ENCODE assay signal across 8 cellular contexts in genomic region chr13:27172495-27172842, GRCh38. TPM values are rescaled to one million over a fixed set of nuclear protein-coding genes. Genes with fewer than 3 reads are reported as not detected.
DNase-seq lines count a peak whose midpoint lies in the region; ATAC-seq, FAIRE-seq and TF ChIP-seq lines count a peak whose summit lies in the region.

No MANE protein-coding gene starts in this region.

- WGBS in right cardiac atrium: 8% methylated on average over 3 of the region's 3 CpGs
- WGBS in small intestine, 3 donors: 9 to 16% (median 12%) methylated on average over 3 of the region's 3 CpGs

- CTCF ChIA-PET in CD4-positive, alpha-beta memory T cell (lab: Charles Lee; ENCODE audit: partially characterized antibody): interaction anchor here (0.8 to 1.2 kb wide), 2 partner anchors 26 to 658 kb away, joined by 3 read pairs; no protein-coding TSS in a partner anchor
- CTCF ChIA-PET in activated CD4-positive, alpha-beta memory T cell treated with anti-CD3 and anti-CD28 coated beads, Interleukin-2, amount 10 ng/mL, durations not matched to agents 7 days and 5 days (lab: Charles Lee): interaction anchor here (1.1 kb wide), 1 partner anchor 40 kb away, joined by 3 read pairs; no protein-coding TSS in a partner anchor

- no peaks in the 10 kb centered on the region for H3K36me3 ChIP-seq in CD4-positive, alpha-beta memory T cell (ENCODE audit: insufficient read depth, low read length)
- H3K36me3 ChIP-seq in KMS-11 (ENCODE audit: insufficient read depth): no peaks in the 10 kb centered on the region
- H3K36me3 ChIP-seq in small intestine (ENCODE audit: control insufficient read depth in 2 of 2, insufficient read depth in 2 of 2, low read length in 2 of 2): no peaks in the 10 kb centered on the region

- DNase-seq in CD4-positive, alpha-beta memory T cell: peak in 1 of 5 donors; percentile 53
- no peak for DNase-seq in activated CD4-positive, alpha-beta memory T cell treated with anti-CD3 and anti-CD28 coated beads, Interleukin-2, amount 10 ng/mL, durations not matched to agents 7 days and 5 days
- DNase-seq in right cardiac atrium: no peak
- DNase-seq in small intestine: peak; percentile 20
- DNase-seq in left colon: no peak
- DNase-seq in activated CD4-positive, alpha-beta T cell treated with anti-CD3 and anti-CD28 coated beads for 48 hours: no peak

- no peaks in the 10 kb centered on the region for H3K9me3 ChIP-seq in CD4-positive, alpha-beta memory T cell (ENCODE audit: control insufficient read depth in 1 of 2, low read length in 2 of 2)
- H3K9me3 ChIP-seq in right cardiac atrium (ENCODE audit: control insufficient read depth, low read length) (no peaks in the 10 kb centered on the region), small intestine (ENCODE audit: control insufficient read depth, low read depth) (no peaks in the 10 kb centered on the region)

- H3K27me3 Mint-ChIP-seq in CD4-positive, alpha-beta memory T cell: no peaks in the 10 kb centered on the region
- H3K27me3 Mint-ChIP-seq in activated CD4-positive, alpha-beta memory T cell treated with anti-CD3 and anti-CD28 coated beads, Interleukin-2, amount 10 ng/mL, durations not matched to agents 7 days and 5 days: no peaks in the 10 kb centered on the region

- H3K27ac Mint-ChIP-seq in CD4-positive, alpha-beta memory T cell: peak overlapping the region; percentile 84 to 99 (median 96)
- H3K27ac Mint-ChIP-seq in activated CD4-positive, alpha-beta memory T cell treated with anti-CD3 and anti-CD28 coated beads, Interleukin-2, amount 10 ng/mL, durations not matched to agents 7 days and 5 days: peak overlapping the region; percentile 90

- ATAC-seq in right cardiac atrium (no peak), left colon (no peak), HG02588 (IDR thresholded peaks at IDR 0.05; ENCODE audit: unreplicated experiment) (no peak)

- intact Hi-C loops in CD4-positive, alpha-beta memory T cell (cut with micrococcal nuclease): loop anchor here (1.0 to 5.0 kb wide), 6 partner anchors 41 to 965 kb away; partner anchors contain the start of genes CDK8, PAN3, RASL11A and RPL21
- intact Hi-C loops in right cardiac atrium (cut with DNase I): loop anchor here in 2 of 4 donors (5.0 to 10.0 kb wide), 3 partner anchors 72 to 188 kb away; partner anchors contain the start of gene RPL21 (in 1 of the 2)
- intact Hi-C loops in left colon (cut with DNase I, micrococcal nuclease): no loop called here

- FAIRE-seq in small intestine (lab: Jason Lieb, UNC): no peak

- peak overlapping the region; percentile 82 to 96 (median 90) for H3K4me3 Mint-ChIP-seq in CD4-positive, alpha-beta memory T cell
- peak overlapping the region; percentile 84 for H3K4me3 Mint-ChIP-seq in activated CD4-positive, alpha-beta memory T cell treated with anti-CD3 and anti-CD28 coated beads, Interleukin-2, amount 10 ng/mL, durations not matched to agents 7 days and 5 days

- H3K4me1 Mint-ChIP-seq in CD4-positive, alpha-beta memory T cell: peaks cover 30 to 46% (median 37%) of the 10 kb centered on the region in 4 donors
- H3K4me1 Mint-ChIP-seq in activated CD4-positive, alpha-beta memory T cell treated with anti-CD3 and anti-CD28 coated beads, Interleukin-2, amount 10 ng/mL, durations not matched to agents 7 days and 5 days: peaks cover 45% of the 10 kb centered on the region

- no peaks in the 10 kb centered on the region for H4K20me1 ChIP-seq in KMS-11 (ENCODE audit: insufficient read depth)

- no peaks in the 10 kb centered on the region for H3K27me3 ChIP-seq in CD4-positive, alpha-beta memory T cell (ENCODE audit: insufficient read depth, low read length)
- H3K27me3 ChIP-seq in KMS-11 (ENCODE audit: insufficient read depth, low read depth) (no peaks in the 10 kb centered on the region), right cardiac atrium (ENCODE audit: control insufficient read depth, insufficient read depth) (no peaks in the 10 kb centered on the region), small intestine (ENCODE audit: control insufficient read depth in 2 of 2, insufficient read depth in 2 of 2, low read length in 2 of 2) (no peaks in the 10 kb centered on the region)

- H3K36me3 Mint-ChIP-seq in CD4-positive, alpha-beta memory T cell: peaks cover 0 to 6% of the 10 kb centered on the region in 2 donors
- peaks cover 8% of the 10 kb centered on the region for H3K36me3 Mint-ChIP-seq in activated CD4-positive, alpha-beta memory T cell treated with anti-CD3 and anti-CD28 coated beads, Interleukin-2, amount 10 ng/mL, durations not matched to agents 7 days and 5 days (ENCODE audit: low read depth)

- H2AFZ ChIP-seq in KMS-11 (ENCODE audit: low read depth): peak overlapping the region; percentile 55; the same call in 1 of the 2 replicates

- no peaks in the 10 kb centered on the region for H3K9me3 Mint-ChIP-seq in CD4-positive, alpha-beta memory T cell
- H3K9me3 Mint-ChIP-seq in activated CD4-positive, alpha-beta memory T cell treated with anti-CD3 and anti-CD28 coated beads, Interleukin-2, amount 10 ng/mL, durations not matched to agents 7 days and 5 days: no peaks in the 10 kb centered on the region

- H3K4me3 ChIP-seq in CD4-positive, alpha-beta memory T cell (ENCODE audit: low read length in 2 of 2): peak overlapping the region; percentile 15 to 63
- H3K4me3 ChIP-seq in KMS-11 (IDR thresholded peaks at IDR 0.05; ENCODE audit: insufficient read depth, low read depth, low read length): no peak overlapping the region
- peak overlapping the region; percentile 93 for H3K4me3 ChIP-seq in right cardiac atrium (ENCODE audit: low read length)
- H3K4me3 ChIP-seq in small intestine (ENCODE audit: low read depth in 1 of 2, low read length in 2 of 2): peak overlapping the region in 1 of 2 donors; percentile 100

- peak overlapping the region; percentile 95 for H3K27ac ChIP-seq in CD4-positive, alpha-beta memory T cell (ENCODE audit: low read depth, low read length)
- H3K27ac ChIP-seq in KMS-11: peak overlapping the region; percentile 34; the same call in 1 of the 2 replicates
- peak overlapping the region; percentile 25 for H3K27ac ChIP-seq in right cardiac atrium (ENCODE audit: low read length)
- peak overlapping the region in 1 of 2 donors; percentile 71 for H3K27ac ChIP-seq in small intestine (ENCODE audit: low read depth in 1 of 2, low read length in 1 of 2)

- peak overlapping the region; percentile 51; the same call in 1 of the 2 replicates for H3K4me2 ChIP-seq in KMS-11

- peaks cover 24% of the 10 kb centered on the region; the same call in 1 of the 2 replicates for H3K79me2 ChIP-seq in KMS-11 (ENCODE audit: insufficient read depth, low read depth)

- TF ChIP-seq CTCF in KMS-11 (conservative IDR thresholded peaks at IDR 0.05; ENCODE audit: low read depth, low read length): no peak

- peak overlapping the region; percentile 44; the same call in 1 of the 2 replicates for H3K9ac ChIP-seq in KMS-11

- POLR2A ChIA-PET in CD4-positive, alpha-beta memory T cell (lab: Charles Lee; ENCODE audit: partially characterized antibody): interaction anchor here (0.7 to 1.7 kb wide), 6 partner anchors 41 to 1487 kb away, joined by 3 to 9 read pairs (median 4); partner anchors contain the start of genes POMP and RPL21
- POLR2A ChIA-PET in activated CD4-positive, alpha-beta memory T cell treated with anti-CD3 and anti-CD28 coated beads, Interleukin-2, amount 10 ng/mL, durations not matched to agents 7 days and 5 days (lab: Charles Lee): interaction anchor here (1.1 to 1.7 kb wide), 6 partner anchors 40 to 85 kb away, joined by 3 to 9 read pairs (median 4); partner anchors contain the start of gene RPL21

- peaks cover 37% of the 10 kb centered on the region for H3K4me1 ChIP-seq in CD4-positive, alpha-beta memory T cell (ENCODE audit: insufficient read depth, low read length)
- H3K4me1 ChIP-seq in KMS-11 (ENCODE audit: low read depth, poor library complexity, severe bottlenecking) (peaks cover 14% of the 10 kb centered on the region), right cardiac atrium (ENCODE audit: control insufficient read depth, insufficient read depth, low read length) (peaks cover 6% of the 10 kb centered on the region), small intestine (ENCODE audit: control insufficient read depth in 2 of 2, insufficient read depth in 1 of 2, low read depth in 1 of 2, low read length in 1 of 2) (peaks cover 6 to 13% of the 10 kb centered on the region in 2 donors)

RNA-seq across cellular contexts. Expression of gene USP12, which starts 0.9 kb away (rescaled TPM):
- 10 to 100 TPM; 24.0 to 26.0 TPM for total RNA-seq in CD4-positive, alpha-beta memory T cell
- polyA plus RNA-seq in CD4-positive, alpha-beta memory T cell: 10 to 100 TPM; 16.1 to 16.4 TPM
- 10 to 100 TPM; 22.5 to 23.5 TPM for total RNA-seq in activated CD4-positive, alpha-beta memory T cell treated with anti-CD3 and anti-CD28 coated beads, Interleukin-2, amount 10 ng/mL, durations not matched to agents 7 days and 5 days
- 10 to 100 TPM; 16.6 to 19.3 (median 18.4) TPM for total RNA-seq in right cardiac atrium
- 5.4 TPM for polyA plus RNA-seq in right cardiac atrium
- 10 to 100 TPM; 12.3 to 22.1 (median 19.2) TPM for polyA plus RNA-seq in small intestine
- 10 to 100 TPM; 32.2 to 42.0 TPM for total RNA-seq in left colon
